6 cellular contexts compared by ENCODE assay signal in the genomic region with DNA sequence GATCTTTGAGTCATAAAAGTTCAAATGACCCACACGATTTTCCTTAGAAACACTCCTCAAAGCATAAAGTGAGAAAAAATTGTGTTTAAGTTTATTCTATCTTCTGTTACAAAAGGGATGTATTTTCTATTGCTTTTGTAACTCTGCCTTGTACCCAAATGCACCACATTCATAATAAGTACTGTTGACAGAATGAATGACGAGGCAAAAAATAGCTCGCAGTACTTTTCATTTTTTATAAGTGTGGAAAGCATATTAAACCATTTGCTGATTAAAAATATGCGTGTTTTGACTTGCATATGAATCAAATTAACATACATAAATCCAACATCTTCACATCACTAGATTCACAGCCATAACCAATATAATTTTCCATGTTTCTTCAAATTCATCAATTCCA.
"Had no signal": no experiment of that assay in that cellular context is flagged by ENCODE, and none has a peak within 500 bp of the region (broad histone marks: within the 10 kb centered on the region; RNA-seq: fewer than 3 reads in every experiment).

No MANE protein-coding gene starts in this region.

- H3K4me2 ChIP-seq: KMS-11 had no signal

- DNase-seq: Karpas-422, KBM-7, KG1 had no signal

- H3K27ac ChIP-seq: HL-60, KMS-11 had no signal

- H3K9ac ChIP-seq: KMS-11 had no signal

- FAIRE-seq: HTR-8/SVneo had no signal
